1 cellular context compared by ENCODE assay signal in genomic region chr4:78692815-78693156, GRCh38.
TF ChIP-seq lines count a peak whose summit lies in the region.

No MANE protein-coding gene starts in this region.

TF ChIP-seq in K562, 482 proteins besides CTCF, POLR2A, EP300 and RAD21 (continued from another document):
- TF ChIP-seq HMGN3 (IDR thresholded peaks at IDR 0.05; ENCODE audit: borderline replicate concordance, extremely low read depth, insufficient read length, low read depth, low read length) (no peak), ZNF24 (IDR thresholded peaks at IDR 0.05) (no peak), FOS (IDR thresholded peaks at IDR 0.05; ENCODE audit: extremely low read depth, insufficient read length) (no peak), FOXP1 (CRISPR knock-in tag; IDR thresholded peaks at IDR 0.05) (no peak), ZNF444 (CRISPR knock-in tag; IDR thresholded peaks at IDR 0.05) (no peak), ETV1 (tag; conservative IDR thresholded peaks at IDR 0.05; ENCODE audit: low read depth) (peak; percentile 17; the same call in 1 of the 2 replicates), CBX1 (IDR thresholded peaks at IDR 0.05; ENCODE audit: low read depth) (no peak), NFIC (IDR thresholded peaks at IDR 0.05) (no peak), NFATC3 (IDR thresholded peaks at IDR 0.05) (no peak), GABPB1 (CRISPR knock-in tag; IDR thresholded peaks at IDR 0.05) (no peak), ZNF347 (CRISPR knock-in tag; IDR thresholded peaks at IDR 0.05; ENCODE audit: low read depth) (no peak), MEF2D (tag; conservative IDR thresholded peaks at IDR 0.05; ENCODE audit: low read depth) (0 out of 2 replicates have a peak, but pooled peaks have one; percentile 12), RAD51 (IDR thresholded peaks at IDR 0.05; ENCODE audit: borderline replicate concordance, low read depth) (no peak), NR1H2 (CRISPR knock-in tag; IDR thresholded peaks at IDR 0.05) (no peak), HOXB6 (CRISPR knock-in tag; IDR thresholded peaks at IDR 0.05; ENCODE audit: borderline replicate concordance) (no peak), POLR2AphosphoS5 (IDR thresholded peaks at IDR 0.05; ENCODE audit: control insufficient read depth, insufficient read depth, low read depth, low read length) (no peak)
